ENCODE assay signal across 9 cellular contexts in genomic region chr3:105827101-105827634, GRCh38. TPM values are rescaled to one million over a fixed set of nuclear protein-coding genes. Genes with fewer than 3 reads are reported as not detected.
DNase-seq lines count a peak whose midpoint lies in the region; ATAC-seq lines count a peak whose summit lies in the region.
"Had no signal": no experiment of that assay in that cellular context is flagged by ENCODE, and none has a peak within 500 bp of the region (broad histone marks: within the 10 kb centered on the region; RNA-seq: fewer than 3 reads in every experiment).

No MANE protein-coding gene starts in this region.

- no peak overlapping the region for H3K4me3 ChIP-seq in naive thymus-derived CD4-positive, alpha-beta T cell (ENCODE audit: low read length)
- H3K4me3 ChIP-seq in trophoblast cell (ENCODE audit: low read depth, low read length) (no peak overlapping the region), mesendoderm (ENCODE audit: low read length) (no peak overlapping the region)

- H4K8ac ChIP-seq in trophoblast cell (ENCODE audit: low read depth, low read length) (no peak overlapping the region), mesendoderm (ENCODE audit: low read depth, low read length) (no peak overlapping the region)

- H4K5ac ChIP-seq in mesendoderm (ENCODE audit: low read length) = no peak overlapping the region

- peaks cover 5% of the 10 kb centered on the region for H3K9me3 Mint-ChIP-seq in T-helper 2 cell treated with Interferon-gamma antibody and Interleukin-4, amounts not matched to agents 5 μg/mL and 100 μg/mL, for 36 hours
- peaks cover 0 to 4% (median 0%) of the 10 kb centered on the region in 11 donors for H3K9me3 Mint-ChIP-seq in naive thymus-derived CD4-positive, alpha-beta T cell
- H3K9me3 Mint-ChIP-seq: endodermal cell had no signal

- H3K36me3 ChIP-seq in naive thymus-derived CD4-positive, alpha-beta T cell (ENCODE audit: control insufficient read depth in 2 of 3, insufficient read depth in 3 of 3, low read length in 3 of 3) = no peaks in the 10 kb centered on the region
- H3K36me3 ChIP-seq in trophoblast cell (ENCODE audit: control insufficient read depth in 1 of 2, insufficient read depth in 2 of 2, low read length in 2 of 2) (peaks cover 0 to 5% of the 10 kb centered on the region in 2 experiments), mesendoderm (ENCODE audit: control insufficient read depth, insufficient read depth, low read length) (no peaks in the 10 kb centered on the region)

- no peak overlapping the region for H3K18ac ChIP-seq in trophoblast cell (ENCODE audit: low read length)
- no peak overlapping the region for H3K18ac ChIP-seq in mesendoderm (ENCODE audit: low read length)

- WGBS in trophoblast cell (ENCODE audit: extremely low coverage, insufficient coverage, insufficient read length) = 100% methylated on average over 1 of the region's 4 CpGs
- no CpG with 5 or more reads among the region's 4 CpGs for WGBS in mesendoderm (ENCODE audit: extremely low coverage, insufficient coverage, low lambda C conversion rate)

- no peak overlapping the region for H3K27ac ChIP-seq in naive thymus-derived CD4-positive, alpha-beta T cell (ENCODE audit: low read depth, low read length)
- no peak overlapping the region for H3K27ac ChIP-seq in trophoblast cell (ENCODE audit: low read depth, low read length)
- no peak overlapping the region for H3K27ac ChIP-seq in mesendoderm (ENCODE audit: low read depth, low read length)

- CTCF ChIA-PET in naive thymus-derived CD4-positive, alpha-beta T cell (lab: Charles Lee) = no interaction called here

- H3K14ac ChIP-seq in trophoblast cell (ENCODE audit: low read length) = no peak overlapping the region

- no peak overlapping the region for H3K4me2 ChIP-seq in trophoblast cell (ENCODE audit: low read length)
- H3K4me2 ChIP-seq in mesendoderm (ENCODE audit: low read length) = no peak overlapping the region

- peak; percentile 30 for DNase-seq in T-helper 2 cell treated with Interferon-gamma antibody and Interleukin-4, amounts not matched to agents 5 μg/mL and 100 μg/mL, for 36 hours (ENCODE audit: low spot score)
- DNase-seq in naive thymus-derived CD4-positive, alpha-beta T cell = no peak
- DNase-seq in DMS 273 treated with DMSO at 0.1 percent for 48 hours (lab: John Stamatoyannopoulos, UW) = no peak
- DNase-seq in trophoblast cell = no peak
- DNase-seq in epidermal melanocyte (ENCODE audit: insufficient read length, low spot score) = no peak
- no peak for DNase-seq in mesendoderm

- no peaks in the 10 kb centered on the region for H3K27me3 Mint-ChIP-seq in T-helper 2 cell treated with Interferon-gamma antibody and Interleukin-4, amounts not matched to agents 5 μg/mL and 100 μg/mL, for 36 hours (ENCODE audit: low read depth)
- no peaks in the 10 kb centered on the region for H3K27me3 Mint-ChIP-seq in naive thymus-derived CD4-positive, alpha-beta T cell

- no peak overlapping the region for H2AFZ ChIP-seq in trophoblast cell (ENCODE audit: insufficient read depth, low read length, poor library complexity)

- no peak overlapping the region for H2AK5ac ChIP-seq in trophoblast cell (ENCODE audit: low read length)
- H2AK5ac ChIP-seq in mesendoderm (ENCODE audit: low read length) = no peak overlapping the region

- POLR2A ChIA-PET in naive thymus-derived CD4-positive, alpha-beta T cell (lab: Charles Lee) = interaction anchor here (0.9 kb wide), 1 partner anchor 26 kb away, joined by 3 read pairs; no protein-coding TSS in a partner anchor

- H2BK120ac ChIP-seq in trophoblast cell (ENCODE audit: insufficient read depth, low read length, poor library complexity) (no peak overlapping the region), mesendoderm (ENCODE audit: low read depth, low read length) (no peak overlapping the region)

- no peaks in the 10 kb centered on the region for H3K27me3 ChIP-seq in naive thymus-derived CD4-positive, alpha-beta T cell (ENCODE audit: control insufficient read depth in 2 of 2, insufficient read depth in 2 of 2, low read length in 2 of 2)
- no peaks in the 10 kb centered on the region for H3K27me3 ChIP-seq in trophoblast cell (ENCODE audit: insufficient read depth, low read length)
- H3K27me3 ChIP-seq in mesendoderm (ENCODE audit: insufficient read depth, low read length, poor library complexity) = no peaks in the 10 kb centered on the region

- no peak overlapping the region for H3K9ac ChIP-seq in trophoblast cell (ENCODE audit: low read length)
- no peak overlapping the region for H3K9ac ChIP-seq in mesendoderm (ENCODE audit: low read length)

- ATAC-seq in GM18861 (IDR thresholded peaks at IDR 0.05; ENCODE audit: unreplicated experiment) (peak; percentile 54), GM21723 (IDR thresholded peaks at IDR 0.05; ENCODE audit: unreplicated experiment) (peak; percentile 48)
- ATAC-seq in naive thymus-derived CD4-positive, alpha-beta T cell = no peak

- H3K79me2 ChIP-seq in trophoblast cell (ENCODE audit: control insufficient read depth, insufficient read depth, low read length, poor library complexity) = no peaks in the 10 kb centered on the region
- no peaks in the 10 kb centered on the region for H3K79me2 ChIP-seq in mesendoderm (ENCODE audit: control insufficient read depth, insufficient read depth, low read length)

- H3K4ac ChIP-seq in trophoblast cell (ENCODE audit: low read depth, low read length) (no peak overlapping the region), mesendoderm (ENCODE audit: low read depth, low read length) (no peak overlapping the region)

- peaks cover 30 to 58% of the 10 kb centered on the region in 2 donors for H3K4me1 ChIP-seq in naive thymus-derived CD4-positive, alpha-beta T cell (ENCODE audit: control insufficient read depth in 2 of 2, insufficient read depth in 2 of 2, low read length in 2 of 2)
- peaks cover 0 to 8% of the 10 kb centered on the region in 2 experiments for H3K4me1 ChIP-seq in trophoblast cell (ENCODE audit: control insufficient read depth in 1 of 2, insufficient read depth in 2 of 2, low read length in 2 of 2)
- H3K4me1 ChIP-seq in mesendoderm (ENCODE audit: control insufficient read depth, low read depth, low read length) = no peaks in the 10 kb centered on the region

- peak overlapping the region; percentile 60 for H3K4me3 Mint-ChIP-seq in T-helper 2 cell treated with Interferon-gamma antibody and Interleukin-4, amounts not matched to agents 5 μg/mL and 100 μg/mL, for 36 hours
- peak overlapping the region in 4 of 10 donors; percentile 3 to 79 (median 32) for H3K4me3 Mint-ChIP-seq in naive thymus-derived CD4-positive, alpha-beta T cell
- H3K4me3 Mint-ChIP-seq: endodermal cell had no signal

- no peak overlapping the region for H3K23ac ChIP-seq in trophoblast cell (ENCODE audit: low read length)
- H3K23ac ChIP-seq in mesendoderm (ENCODE audit: low read length) = no peak overlapping the region

- intact Hi-C loops in naive thymus-derived CD4-positive, alpha-beta T cell (cut with micrococcal nuclease) = no loop called here

- no peak overlapping the region for H2BK15ac ChIP-seq in mesendoderm (replicated peaks; ENCODE audit: low read depth)

- peak overlapping the region; percentile 90 for H3K27ac Mint-ChIP-seq in T-helper 2 cell treated with Interferon-gamma antibody and Interleukin-4, amounts not matched to agents 5 μg/mL and 100 μg/mL, for 36 hours
- peak overlapping the region in 8 of 9 donors; percentile 19 to 97 (median 58) for H3K27ac Mint-ChIP-seq in naive thymus-derived CD4-positive, alpha-beta T cell

- H3K56ac ChIP-seq in mesendoderm (ENCODE audit: low read length) = no peak overlapping the region

- H4K12ac ChIP-seq in trophoblast cell (ENCODE audit: low read depth, low read length) = no peak overlapping the region

- H3K79me1 ChIP-seq in trophoblast cell (ENCODE audit: low read length) = no peaks in the 10 kb centered on the region
- H3K79me1 ChIP-seq in mesendoderm (ENCODE audit: low read length) = no peaks in the 10 kb centered on the region

- H2BK12ac ChIP-seq in trophoblast cell (ENCODE audit: low read length) = no peak overlapping the region

- H3K36me3 Mint-ChIP-seq in T-helper 2 cell treated with Interferon-gamma antibody and Interleukin-4, amounts not matched to agents 5 μg/mL and 100 μg/mL, for 36 hours (ENCODE audit: low read depth) = peaks cover 63% of the 10 kb centered on the region
- peaks cover 15 to 64% (median 52%) of the 10 kb centered on the region in 5 donors for H3K36me3 Mint-ChIP-seq in naive thymus-derived CD4-positive, alpha-beta T cell

- H3K4me1 Mint-ChIP-seq in T-helper 2 cell treated with Interferon-gamma antibody and Interleukin-4, amounts not matched to agents 5 μg/mL and 100 μg/mL, for 36 hours (ENCODE audit: low read depth) = peaks cover 69% of the 10 kb centered on the region
- H3K4me1 Mint-ChIP-seq in naive thymus-derived CD4-positive, alpha-beta T cell = peaks cover 55 to 92% (median 88%) of the 10 kb centered on the region in 7 donors

- no peak overlapping the region for H4K91ac ChIP-seq in trophoblast cell (ENCODE audit: low read depth, low read length)

- H2BK5ac ChIP-seq in trophoblast cell (ENCODE audit: low read depth, low read length, poor library complexity) (no peak overlapping the region), mesendoderm (ENCODE audit: low read length) (no peak overlapping the region)

- H3K9me3 ChIP-seq in naive thymus-derived CD4-positive, alpha-beta T cell (ENCODE audit: control insufficient read depth in 2 of 3, low read length in 3 of 3) = no peaks in the 10 kb centered on the region
- no peaks in the 10 kb centered on the region for H3K9me3 ChIP-seq in trophoblast cell (ENCODE audit: insufficient read depth, low read depth, low read length)

RNA-seq across cellular contexts. Expression of gene CBLB, which starts 41.6 kb away (rescaled TPM):
- 100 to 1,000 TPM in 3 of 5 experiments, 10 to 100 TPM in 2; 82.8 to 135 (median 109) TPM for total RNA-seq in naive thymus-derived CD4-positive, alpha-beta T cell
- 10 to 100 TPM; 22.4 to 30.4 TPM for polyA plus RNA-seq in naive thymus-derived CD4-positive, alpha-beta T cell
- 244 and 249 TPM in 2 replicates for polyA plus RNA-seq in trophoblast cell (2013)
- 7.5 TPM for polyA plus RNA-seq in mesendoderm (2013, experiment 1 of 2)
- polyA plus RNA-seq in mesendoderm (2013, experiment 2 of 2) = 8.0 TPM
